Comparison of ENCODE assay signal across 21 cellular contexts in the genomic region with DNA sequence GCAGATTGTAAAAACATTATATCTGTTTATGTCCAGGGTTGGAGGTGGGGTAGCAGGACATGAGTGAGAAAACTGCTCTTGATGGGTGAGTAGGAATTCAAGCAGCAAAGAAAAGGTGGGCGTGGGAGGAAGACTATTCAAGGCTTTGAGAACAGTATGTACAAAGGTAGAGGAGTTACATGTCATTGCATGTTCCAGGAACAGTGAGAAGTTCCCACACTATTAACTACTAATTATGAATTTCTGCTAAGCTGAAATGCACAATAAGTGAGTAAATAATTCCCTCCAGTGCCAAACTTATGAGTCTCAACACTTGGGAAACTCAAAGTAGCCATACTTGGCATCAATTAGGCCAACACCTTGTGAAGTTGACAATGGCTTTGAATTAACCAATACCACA.
A peak's percentile ranks its signal among the peaks of the same experiment; 100 is the strongest.
DNase-seq lines count a peak whose midpoint lies in the region; ATAC-seq, FAIRE-seq and TF ChIP-seq lines count a peak whose summit lies in the region.
"Had no signal": no experiment of that assay in that cellular context is flagged by ENCODE, and none has a peak within 500 bp of the region (broad histone marks: within the 10 kb centered on the region; RNA-seq: fewer than 3 reads in every experiment).

No MANE protein-coding gene starts in this region.

- no peaks in the 10 kb centered on the region for H3K9me3 ChIP-seq in CD4-positive, alpha-beta memory T cell (ENCODE audit: control insufficient read depth in 1 of 2, low read length in 2 of 2)
- H3K9me3 ChIP-seq in esophagus (ENCODE audit: control insufficient read depth in 2 of 2, insufficient read depth in 1 of 2, low read depth in 1 of 2, low read length in 1 of 2), result no peaks in the 10 kb centered on the region
- H3K9me3 ChIP-seq: testis had no signal

- H3K4me3 ChIP-seq in CD4-positive, alpha-beta memory T cell (ENCODE audit: low read length in 2 of 2), result no peak overlapping the region
- no peak overlapping the region for H3K4me3 ChIP-seq in esophagus (ENCODE audit: low read depth in 1 of 2, low read length in 2 of 2)
- H3K4me3 ChIP-seq: spleen, testis had no signal

- H3K4me1 ChIP-seq in CD4-positive, alpha-beta memory T cell (ENCODE audit: insufficient read depth, low read length), result peaks cover 37% of the 10 kb centered on the region
- H3K4me1 ChIP-seq in esophagus (ENCODE audit: control insufficient read depth in 2 of 2, insufficient read depth in 2 of 2, low read length in 1 of 2), result peaks cover 8 to 33% of the 10 kb centered on the region in 2 donors
- H3K4me1 ChIP-seq: testis had no signal

- peaks cover 13% of the 10 kb centered on the region for H3K4me1 Mint-ChIP-seq in T-helper 1 cell treated with Interleukin-12 subunit alpha and Interleukin-12 subunit beta and Interleukin-4 antibody, amounts not matched to agents 30 μg/mL and 1 μg/mL, for 36 hours (ENCODE audit: low read depth)
- peaks cover 0 to 42% (median 25%) of the 10 kb centered on the region in 4 donors for H3K4me1 Mint-ChIP-seq in CD4-positive, alpha-beta memory T cell
- H3K4me1 Mint-ChIP-seq in stimulated activated effector memory CD8-positive, alpha-beta T cell treated with anti-CD3 and anti-CD28 coated beads, Interleukin-12 subunit alpha, Interleukin-12 subunit beta, amount 100 ng/mL, for 72 hours, result peaks cover 15% of the 10 kb centered on the region

- no peaks in the 10 kb centered on the region for H3K9me3 Mint-ChIP-seq in T-helper 1 cell treated with Interleukin-12 subunit alpha and Interleukin-12 subunit beta and Interleukin-4 antibody, amounts not matched to agents 30 μg/mL and 1 μg/mL, for 36 hours
- H3K9me3 Mint-ChIP-seq in CD4-positive, alpha-beta memory T cell, result no peaks in the 10 kb centered on the region
- no peaks in the 10 kb centered on the region for H3K9me3 Mint-ChIP-seq in stimulated activated effector memory CD8-positive, alpha-beta T cell treated with anti-CD3 and anti-CD28 coated beads, Interleukin-12 subunit alpha, Interleukin-12 subunit beta, amount 100 ng/mL, for 72 hours

- 54 to 62% methylated on average over 1 of the region's 1 CpG for WGBS in esophagus, 2 donors

- peak overlapping the region; percentile 15 for H3K4me3 Mint-ChIP-seq in T-helper 1 cell treated with Interleukin-12 subunit alpha and Interleukin-12 subunit beta and Interleukin-4 antibody, amounts not matched to agents 30 μg/mL and 1 μg/mL, for 36 hours
- H3K4me3 Mint-ChIP-seq in CD4-positive, alpha-beta memory T cell, result peak overlapping the region in 7 of 8 donors; percentile 28 to 86 (median 71)
- no peak overlapping the region for H3K4me3 Mint-ChIP-seq in stimulated activated effector memory CD8-positive, alpha-beta T cell treated with anti-CD3 and anti-CD28 coated beads, Interleukin-12 subunit alpha, Interleukin-12 subunit beta, amount 100 ng/mL, for 72 hours

- H3K36me3 ChIP-seq in CD4-positive, alpha-beta memory T cell (ENCODE audit: insufficient read depth, low read length), result no peaks in the 10 kb centered on the region
- no peaks in the 10 kb centered on the region for H3K36me3 ChIP-seq in esophagus (ENCODE audit: control insufficient read depth in 2 of 2, insufficient read depth in 2 of 2, low read length in 1 of 2)
- H3K36me3 ChIP-seq: spleen had no signal

- no peak for FAIRE-seq in D721Med (lab: Jason Lieb, UNC)
- FAIRE-seq: HTR-8/SVneo had no signal

- TF ChIP-seq CTCF in RWPE1 (conservative IDR thresholded peaks at IDR 0.05; ENCODE audit: low read depth), result no peak
- TF ChIP-seq CTCF in D721Med (IDR thresholded peaks at IDR 0.05; ENCODE audit: insufficient read depth, missing control alignments), result no peak

- no peak for ATAC-seq in stimulated activated effector memory CD8-positive, alpha-beta T cell treated with anti-CD3 and anti-CD28 coated beads, Interleukin-12 subunit alpha, Interleukin-12 subunit beta, amount 100 ng/mL, for 72 hours
- ATAC-seq in GM21526 (IDR thresholded peaks at IDR 0.05; ENCODE audit: low FRiP score, unreplicated experiment), result no peak
- ATAC-seq: left colon had no signal

- DNase-seq in T-helper 1 cell (no peak), RWPE1 (ENCODE audit: low spot score) (peak; percentile 55), D721Med (ENCODE audit: insufficient read length, low spot score) (no peak)
- DNase-seq in CD4-positive, alpha-beta memory T cell, result no peak
- no peak for DNase-seq in stimulated activated effector memory CD8-positive, alpha-beta T cell treated with anti-CD3 and anti-CD28 coated beads, Interleukin-12 subunit alpha, Interleukin-12 subunit beta, amount 100 ng/mL, for 72 hours (ENCODE audit: low spot score in 2 of 2)
- DNase-seq: 8988T; activated CD4-positive, CD25-positive, alpha-beta regulatory T cell; activated CD8-positive, alpha-beta memory T cell treated with anti-CD3 and anti-CD28 coated beads, Interleukin-2, amount 50 U/mL, for 4 hours; dermis blood vessel endothelial cell; DMS 273 treated with DMSO at 0.1 percent for 48 hours; GDM1; left colon; midbrain; NCI-H146; NCI-H226; spleen; testis had no signal

- H3K27ac ChIP-seq in CD4-positive, alpha-beta memory T cell (ENCODE audit: low read depth, low read length), result no peak overlapping the region
- H3K27ac ChIP-seq in RWPE1, result peak overlapping the region; percentile 84
- peak overlapping the region; percentile 74 to 83 for H3K27ac ChIP-seq in esophagus (ENCODE audit: low read depth in 2 of 2, low read length in 1 of 2)
- H3K27ac ChIP-seq: spleen, testis had no signal

- H3K27me3 ChIP-seq in CD4-positive, alpha-beta memory T cell (ENCODE audit: insufficient read depth, low read length), result no peaks in the 10 kb centered on the region
- H3K27me3 ChIP-seq in esophagus (ENCODE audit: control insufficient read depth in 1 of 2, insufficient read depth in 2 of 2, low read length in 2 of 2), result no peaks in the 10 kb centered on the region
- H3K27me3 ChIP-seq: spleen, testis had no signal

- no peak overlapping the region for H3K27ac Mint-ChIP-seq in T-helper 1 cell treated with Interleukin-12 subunit alpha and Interleukin-12 subunit beta and Interleukin-4 antibody, amounts not matched to agents 30 μg/mL and 1 μg/mL, for 36 hours
- peak overlapping the region in 6 of 7 donors; percentile 31 to 86 (median 68) for H3K27ac Mint-ChIP-seq in CD4-positive, alpha-beta memory T cell
- no peak overlapping the region for H3K27ac Mint-ChIP-seq in stimulated activated effector memory CD8-positive, alpha-beta T cell treated with anti-CD3 and anti-CD28 coated beads, Interleukin-12 subunit alpha, Interleukin-12 subunit beta, amount 100 ng/mL, for 72 hours

- H3K27me3 Mint-ChIP-seq in T-helper 1 cell treated with Interleukin-12 subunit alpha and Interleukin-12 subunit beta and Interleukin-4 antibody, amounts not matched to agents 30 μg/mL and 1 μg/mL, for 36 hours (ENCODE audit: low read depth), result peaks cover 11% of the 10 kb centered on the region
- H3K27me3 Mint-ChIP-seq in CD4-positive, alpha-beta memory T cell, result peaks cover 0 to 1% of the 10 kb centered on the region in 2 donors

- CTCF ChIA-PET in CD4-positive, alpha-beta memory T cell (lab: Charles Lee; ENCODE audit: partially characterized antibody), result interaction anchor here (1.3 kb wide), 1 partner anchor 20 kb away, joined by 3 read pairs; no protein-coding TSS in a partner anchor
- CTCF ChIA-PET in RWPE1 (lab: Yijun Ruan, JAX), result no interaction called here

- intact Hi-C loops in CD4-positive, alpha-beta memory T cell (cut with micrococcal nuclease), result no loop called here

- H3K36me3 Mint-ChIP-seq in T-helper 1 cell treated with Interleukin-12 subunit alpha and Interleukin-12 subunit beta and Interleukin-4 antibody, amounts not matched to agents 30 μg/mL and 1 μg/mL, for 36 hours (ENCODE audit: low read depth), result no peaks in the 10 kb centered on the region
- H3K36me3 Mint-ChIP-seq in CD4-positive, alpha-beta memory T cell, result no peaks in the 10 kb centered on the region
- H3K36me3 Mint-ChIP-seq in stimulated activated effector memory CD8-positive, alpha-beta T cell treated with anti-CD3 and anti-CD28 coated beads, Interleukin-12 subunit alpha, Interleukin-12 subunit beta, amount 100 ng/mL, for 72 hours, result no peaks in the 10 kb centered on the region

- POLR2A ChIA-PET in CD4-positive, alpha-beta memory T cell (lab: Charles Lee; ENCODE audit: partially characterized antibody), result interaction anchor here (1.3 kb wide), 1 partner anchor 80 kb away, joined by 4 read pairs; the partner anchor contains the start of gene SRGAP3
- POLR2A ChIA-PET in RWPE1 (lab: Yijun Ruan, JAX; ENCODE audit: low non-redundant PET), result no interaction called here

Comparison
In these comparisons a context has a peak if more than half of its experiments do, and no peak if none do; other contexts are left out.
1. H3K27ac Mint-ChIP-seq: peak in CD4-positive, alpha-beta memory T cell (6 of 7); none in T-helper 1 cell treated with Interleukin-12 subunit alpha and Interleukin-12 subunit beta and Interleukin-4 antibody, amounts not matched to agents 30 μg/mL and 1 μg/mL, for 36 hours (single experiment) and stimulated activated effector memory CD8-positive, alpha-beta T cell treated with anti-CD3 and anti-CD28 coated beads, Interleukin-12 subunit alpha, Interleukin-12 subunit beta, amount 100 ng/mL, for 72 hours (single experiment).